Comparison of ENCODE assay signal across 28 cellular contexts in genomic region chr11:131386408-131386807, GRCh38. TPM values are rescaled to one million over a fixed set of nuclear protein-coding genes. Genes with fewer than 3 reads are reported as not detected.
"Had no signal": no experiment of that assay in that cellular context is flagged by ENCODE, and none has a peak within 500 bp of the region (broad histone marks: within the 10 kb centered on the region; RNA-seq: fewer than 3 reads in every experiment).

No MANE protein-coding gene starts in this region.

- H3K9me3 Mint-ChIP-seq: type B pancreatic cell had no signal

- H3K27ac ChIP-seq: stomach, suprapubic skin, testis, thoracic aorta, thyroid gland, tibial artery, tibial nerve, upper lobe of left lung, upper lobe of right lung, uterus, vagina had no signal

- DNase-seq: stimulated activated CD4-positive, alpha-beta T cell treated with anti-CD3 and anti-CD28 coated beads, Interleukin-2, amount 100 ng/mL, for 48 hours; stimulated activated CD4-positive, alpha-beta T cell treated with anti-CD3 and anti-CD28 coated beads, Interleukin-4, amount 100 ng/mL, for 1 hour; stimulated activated CD4-positive, alpha-beta T cell treated with anti-CD3 and anti-CD28 coated beads, Interleukin-4, amount 100 ng/mL, for 24 hours; stimulated activated CD4-positive, alpha-beta T cell treated with anti-CD3 and anti-CD28 coated beads, Interleukin-4, amount 100 ng/mL, for 4 hours; stimulated activated CD8-positive, alpha-beta memory T cell treated with anti-CD3 and anti-CD28 coated beads, Interleukin-4, amount 100 ng/mL, for 48 hours; stimulated activated naive B cell treated with anti-CD40 and anti-IgM and Interleukin-4, amounts not matched to agents 10 μg/mL and 1 μg/mL and 100 μg/mL, for 72 hours; stimulated activated naive CD4-positive, alpha-beta T cell; stimulated activated naive CD4-positive, alpha-beta T cell treated with Interleukin-2 at 50 U/mL for 16 hours; stimulated activated naive CD8-positive, alpha-beta T cell treated with anti-CD3 and anti-CD28 coated beads, Interleukin-15, amount 100 ng/mL, for 72 hours; stimulated activated naive CD8-positive, alpha-beta T cell treated with anti-CD3 and anti-CD28 coated beads, Interleukin-15, Interleukin-2, amounts not matched to agents 100 U/mL and 50 U/mL, for 24 hours; stomach; substantia nigra; testis; thyroid gland; tibial artery; transverse colon; trophoblast cell; upper lobe of left lung; upper lobe of right lung; uterus had no signal

- H3K4me3 ChIP-seq: stomach, suprapubic skin, testis, thoracic aorta, thyroid gland, tibial artery, tibial nerve, transverse colon, upper lobe of left lung, upper lobe of right lung, uterus, vagina had no signal

- ATAC-seq: stimulated activated effector memory CD8-positive, alpha-beta T cell treated with anti-CD3 and anti-CD28 coated beads, Interleukin-12 subunit alpha, Interleukin-12 subunit beta, amount 100 ng/mL, for 72 hours; stimulated activated memory B cell treated with anti-CD40 and anti-IgM and Interleukin-4, amounts not matched to agents 10 μg/mL and 1 μg/mL and 100 μg/mL, for 72 hours; stimulated activated naive B cell treated with anti-CD40 and anti-IgM and Interleukin-4, amounts not matched to agents 10 μg/mL and 1 μg/mL and 100 μg/mL, for 72 hours; stimulated activated naive CD8-positive, alpha-beta T cell treated with anti-CD3 and anti-CD28 coated beads, Interleukin-15, amount 100 ng/mL, for 72 hours; stimulated activated naive CD8-positive, alpha-beta T cell treated with anti-CD3 and anti-CD28 coated beads, Interleukin-15, Interleukin-2, amounts not matched to agents 100 U/mL and 50 U/mL, for 24 hours; upper lobe of right lung had no signal

- H3K4me3 Mint-ChIP-seq: stimulated activated effector memory CD8-positive, alpha-beta T cell treated with anti-CD3 and anti-CD28 coated beads, Interleukin-12 subunit alpha, Interleukin-12 subunit beta, amount 100 ng/mL, for 72 hours; stimulated activated memory B cell treated with anti-CD40 and anti-IgM and Interleukin-4, amounts not matched to agents 10 μg/mL and 1 μg/mL and 100 μg/mL, for 72 hours; stimulated activated naive B cell treated with anti-CD40 and anti-IgM and Interleukin-4, amounts not matched to agents 10 μg/mL and 1 μg/mL and 100 μg/mL, for 72 hours; stimulated activated naive CD8-positive, alpha-beta T cell treated with anti-CD3 and anti-CD28 coated beads, Interleukin-15, amount 100 ng/mL, for 72 hours; stimulated activated naive CD8-positive, alpha-beta T cell treated with anti-CD3 and anti-CD28 coated beads, Interleukin-15, Interleukin-2, amounts not matched to agents 100 ng/mL and 50 ng/mL, for 24 hours; type B pancreatic cell had no signal

- H3K4me1 ChIP-seq: stomach, testis, thyroid gland, tibial artery, tibial nerve, upper lobe of left lung, upper lobe of right lung, uterus, vagina had no signal

- H3K36me3 Mint-ChIP-seq: stimulated activated effector memory CD8-positive, alpha-beta T cell treated with anti-CD3 and anti-CD28 coated beads, Interleukin-12 subunit alpha, Interleukin-12 subunit beta, amount 100 ng/mL, for 72 hours; stimulated activated memory B cell treated with anti-CD40 and anti-IgM and Interleukin-4, amounts not matched to agents 10 μg/mL and 1 μg/mL and 100 μg/mL, for 72 hours; stimulated activated naive B cell treated with anti-CD40 and anti-IgM and Interleukin-4, amounts not matched to agents 10 μg/mL and 1 μg/mL and 100 μg/mL, for 72 hours; type B pancreatic cell had no signal

- H3K4me1 Mint-ChIP-seq: stimulated activated effector memory CD8-positive, alpha-beta T cell treated with anti-CD3 and anti-CD28 coated beads, Interleukin-12 subunit alpha, Interleukin-12 subunit beta, amount 100 ng/mL, for 72 hours; stimulated activated memory B cell treated with anti-CD40 and anti-IgM and Interleukin-4, amounts not matched to agents 10 μg/mL and 1 μg/mL and 100 μg/mL, for 72 hours; stimulated activated naive B cell treated with anti-CD40 and anti-IgM and Interleukin-4, amounts not matched to agents 10 μg/mL and 1 μg/mL and 100 μg/mL, for 72 hours; stimulated activated naive CD8-positive, alpha-beta T cell treated with anti-CD3 and anti-CD28 coated beads, Interleukin-15, amount 100 ng/mL, for 72 hours had no signal

- H3K27me3 Mint-ChIP-seq: stimulated activated memory B cell treated with anti-CD40 and anti-IgM and Interleukin-4, amounts not matched to agents 10 μg/mL and 1 μg/mL and 100 μg/mL, for 72 hours; stimulated activated naive B cell treated with anti-CD40 and anti-IgM and Interleukin-4, amounts not matched to agents 10 μg/mL and 1 μg/mL and 100 μg/mL, for 72 hours; stimulated activated naive CD8-positive, alpha-beta T cell treated with anti-CD3 and anti-CD28 coated beads, Interleukin-15, amount 100 ng/mL, for 72 hours; stimulated activated naive CD8-positive, alpha-beta T cell treated with anti-CD3 and anti-CD28 coated beads, Interleukin-15, Interleukin-2, amounts not matched to agents 100 ng/mL and 50 ng/mL, for 24 hours had no signal

- H3K9me3 ChIP-seq: stomach, suprapubic skin, testis, thoracic aorta, thyroid gland, tibial artery, tibial nerve, transverse colon, upper lobe of left lung, upper lobe of right lung, uterus, vagina had no signal

- H3K36me3 ChIP-seq: stomach, suprapubic skin, thoracic aorta, thyroid gland, tibial artery, tibial nerve, transverse colon, upper lobe of left lung, upper lobe of right lung, uterus, vagina had no signal

- H3K27ac Mint-ChIP-seq: stimulated activated effector memory CD8-positive, alpha-beta T cell treated with anti-CD3 and anti-CD28 coated beads, Interleukin-12 subunit alpha, Interleukin-12 subunit beta, amount 100 ng/mL, for 72 hours; stimulated activated memory B cell treated with anti-CD40 and anti-IgM and Interleukin-4, amounts not matched to agents 10 μg/mL and 1 μg/mL and 100 μg/mL, for 72 hours; stimulated activated naive B cell treated with anti-CD40 and anti-IgM and Interleukin-4, amounts not matched to agents 10 μg/mL and 1 μg/mL and 100 μg/mL, for 72 hours; stimulated activated naive CD8-positive, alpha-beta T cell treated with anti-CD3 and anti-CD28 coated beads, Interleukin-15, amount 100 ng/mL, for 72 hours; stimulated activated naive CD8-positive, alpha-beta T cell treated with anti-CD3 and anti-CD28 coated beads, Interleukin-15, Interleukin-2, amounts not matched to agents 100 ng/mL and 50 ng/mL, for 24 hours; type B pancreatic cell had no signal

- H3K27me3 ChIP-seq: suprapubic skin, testis, thyroid gland, tibial artery, tibial nerve, transverse colon, upper lobe of left lung, uterus, vagina had no signal

RNA-seq across cellular contexts. Expression of gene NTM, which starts 16.0 kb away (rescaled TPM):
- total RNA-seq: thoracic aorta had no signal
